In the genomic region with DNA sequence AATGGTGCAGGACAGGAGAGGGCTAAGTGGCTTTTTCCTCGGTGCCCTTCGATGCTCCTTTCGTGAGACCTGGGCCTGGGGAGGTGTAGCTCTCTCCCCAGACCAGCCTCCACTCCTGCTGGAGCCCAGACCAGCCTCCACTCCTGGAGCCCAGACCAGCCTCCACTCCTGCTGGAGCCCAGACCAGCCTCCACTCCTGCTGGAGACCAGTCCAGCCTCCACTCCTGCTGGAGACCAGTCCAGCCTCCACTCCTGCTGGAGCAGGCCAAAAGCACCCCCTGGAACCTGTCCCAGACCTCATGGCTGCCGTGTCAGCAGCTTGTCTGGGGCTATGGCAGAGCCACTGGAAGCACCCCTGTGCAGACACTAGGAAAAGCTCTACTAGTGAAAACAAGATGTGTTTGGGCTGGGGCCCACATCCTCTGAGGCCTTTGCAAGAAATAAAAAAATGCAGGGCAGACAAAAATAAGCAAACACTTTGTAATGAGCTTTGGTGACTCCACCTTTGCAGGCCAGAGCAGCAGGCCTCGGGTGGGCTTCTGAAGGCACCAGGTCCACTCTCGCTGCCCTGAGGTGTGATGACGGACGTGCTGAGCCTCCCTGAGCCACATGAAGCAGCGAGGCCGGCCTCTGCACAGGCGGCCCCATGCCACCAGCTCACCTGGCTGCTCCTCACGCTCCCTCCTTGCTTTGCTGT, we compare ENCODE assay signal across 16 cellular contexts.
DNase-seq lines count a peak whose midpoint lies in the region; ATAC-seq, FAIRE-seq and TF ChIP-seq lines count a peak whose summit lies in the region.
"Had no signal": no experiment of that assay in that cellular context is flagged by ENCODE, and none has a peak within 500 bp of the region (broad histone marks: within the 10 kb centered on the region; RNA-seq: fewer than 3 reads in every experiment).

No MANE protein-coding gene starts in this region.

- no peaks in the 10 kb centered on the region for H3K9me1 ChIP-seq in K562 (ENCODE audit: control insufficient read depth, insufficient read depth, low read length)

- no peaks in the 10 kb centered on the region for H3K9me3 Mint-ChIP-seq in CD4-positive, alpha-beta memory T cell

- DNase-seq in CD4-positive, alpha-beta memory T cell = peak in 1 of 5 donors; percentile 16
- no peak for DNase-seq in PC-3
- DNase-seq in K562 (ENCODE audit: extremely low read depth in 1 of 4, low spot score in 3 of 4) = no peak
- DNase-seq in prostate gland (ENCODE audit: low spot score) = no peak
- no peak for DNase-seq in SW 1271 (lab: John Stamatoyannopoulos, UW)
- no peak for DNase-seq in GM23248
- DNase-seq in pancreas = no peak
- DNase-seq: COR-L47, DMS153, EL, NCI-H1694 treated with DMSO at 0.1 percent for 48 hours, NCI-H748 treated with DMSO at 0.1 percent for 48 hours, SHP77 treated with DMSO at 0.1 percent for 48 hours had no signal

- no peak overlapping the region for H3K4me3 ChIP-seq in CD4-positive, alpha-beta memory T cell (ENCODE audit: low read length in 2 of 2)
- H3K4me3 ChIP-seq in PC-3 (ENCODE audit: low read length) (no peak overlapping the region), K562 (no peak overlapping the region), prostate gland (no peak overlapping the region), GM23248 (no peak overlapping the region), pancreas (no peak overlapping the region)

- no peak for TF ChIP-seq RAD21 in K562 (CRISPR knock-in tag; conservative IDR thresholded peaks at IDR 0.05 in 1 of 2, IDR thresholded peaks at IDR 0.05 in 1 of 2)

- FAIRE-seq in K562 (lab: Jason Lieb, UNC) (no peak), pancreas (lab: Jason Lieb, UNC) (no peak)
- FAIRE-seq: GM18507, GM19239 had no signal

- TF ChIP-seq CTCF in PC-3 (conservative IDR thresholded peaks at IDR 0.05; ENCODE audit: low read depth, low read length) = no peak
- TF ChIP-seq CTCF in K562 (IDR thresholded peaks at IDR 0.05 in 2 of 3, conservative IDR thresholded peaks at IDR 0.05 in 1 of 3; ENCODE audit: insufficient read depth in 2 of 3, low read depth in 1 of 3, low read length in 3 of 3) = no peak
- no peak for TF ChIP-seq CTCF in prostate gland (IDR thresholded peaks at IDR 0.05)
- no peak for TF ChIP-seq CTCF in pancreas (IDR thresholded peaks at IDR 0.05)

- in situ Hi-C loops in K562 (cut with MboI) (no loop called here), GM23248 (cut with MboI) (loop anchor here (10.0 kb wide), 1 partner anchor 168 kb away; a partner anchor contains a TSS)

- H3K9me2 ChIP-seq in PC-3 (replicated peaks; ENCODE audit: low read length) = no peaks in the 10 kb centered on the region
- H3K9me2 ChIP-seq in GM23248 (ENCODE audit: insufficient read depth) = no peaks in the 10 kb centered on the region

- CTCF ChIA-PET in CD4-positive, alpha-beta memory T cell (lab: Charles Lee; ENCODE audit: partially characterized antibody) = interaction anchor here (1.1 to 1.5 kb wide), 2 partner anchors 24 to 165 kb away, joined by 4 to 6 read pairs; no protein-coding TSS in a partner anchor
- CTCF ChIA-PET in PC-3 (lab: Charles Lee) (interaction anchor here (0.7 kb wide), 1 partner anchor 18 kb away, joined by 3 read pairs; no protein-coding TSS in a partner anchor), K562 (lab: Yijun Ruan, JAX; ENCODE audit: low intra/inter-chr PET ratio) (no interaction called here)

- H3K4me2 ChIP-seq in PC-3 (ENCODE audit: low read length) = no peak overlapping the region
- no peak overlapping the region for H3K4me2 ChIP-seq in K562 (ENCODE audit: insufficient read depth, low read length)
- no peak overlapping the region for H3K4me2 ChIP-seq in GM23248 (ENCODE audit: unreplicated experiment)

- no peak overlapping the region for H3K27ac ChIP-seq in CD4-positive, alpha-beta memory T cell (ENCODE audit: low read depth, low read length)
- H3K27ac ChIP-seq in PC-3 (ENCODE audit: low read length) (no peak overlapping the region), K562 (ENCODE audit: extremely low read depth, low read depth, low read length) (no peak overlapping the region), prostate gland (peak overlapping the region; percentile 72 to 81), GM23248 (no peak overlapping the region), pancreas (no peak overlapping the region)

- H3K36me3 Mint-ChIP-seq in CD4-positive, alpha-beta memory T cell = peaks cover 27 to 31% of the 10 kb centered on the region in 2 donors

- no peak for TF ChIP-seq POLR2A in K562 (conservative IDR thresholded peaks at IDR 0.05)
- TF ChIP-seq POLR2A in prostate gland (IDR thresholded peaks at IDR 0.05) = no peak

- intact Hi-C loops in CD4-positive, alpha-beta memory T cell (cut with micrococcal nuclease) = no loop called here
- intact Hi-C loops in PC-3 (cut with micrococcal nuclease) (no loop called here), K562 (cut with micrococcal nuclease) (no loop called here), prostate gland (cut with DNase I) (loop anchor here (5.0 kb wide), 1 partner anchor 60 kb away; no protein-coding TSS in a partner anchor), pancreas (cut with DNase I) (no loop called here)

- no peak overlapping the region for H2AFZ ChIP-seq in PC-3 (ENCODE audit: low read length)
- no peak overlapping the region for H2AFZ ChIP-seq in K562 (ENCODE audit: low read depth, low read length)
- H2AFZ ChIP-seq in GM23248 = no peak overlapping the region

- WGBS in K562 (ENCODE audit: insufficient coverage, low coverage, missing lambda C conversion rate) = 66% methylated on average over 12 of the region's 12 CpGs
- WGBS in prostate gland = 80% methylated on average over 12 of the region's 12 CpGs
- 78 to 79% methylated on average over 12 of the region's 12 CpGs for WGBS in GM23248 (ENCODE audit: low coverage in 1 of 2, low lambda C conversion rate in 2 of 2, missing lambda C conversion rate in 2 of 2), 2 experiments
- WGBS in pancreas, 2 donors = 82 to 83% methylated on average over 12 of the region's 12 CpGs

- H3F3A ChIP-seq in PC-3 (ENCODE audit: low read length, unreplicated experiment) (no peaks in the 10 kb centered on the region), GM23248 (ENCODE audit: insufficient read depth) (no peaks in the 10 kb centered on the region)

- H3K79me2 ChIP-seq in PC-3 (ENCODE audit: low read length) (no peaks in the 10 kb centered on the region), K562 (ENCODE audit: control insufficient read depth, insufficient read depth, low read length) (no peaks in the 10 kb centered on the region), GM23248 (ENCODE audit: insufficient read depth) (no peaks in the 10 kb centered on the region)

- peak overlapping the region in 5 of 7 donors; percentile 32 to 82 (median 48) for H3K27ac Mint-ChIP-seq in CD4-positive, alpha-beta memory T cell

- POLR2A ChIA-PET in CD4-positive, alpha-beta memory T cell (lab: Charles Lee; ENCODE audit: partially characterized antibody) = interaction anchor here (1.1 to 3.4 kb wide), 5 partner anchors 118 to 169 kb away, joined by 3 to 34 read pairs (median 4); no protein-coding TSS in a partner anchor
- POLR2A ChIA-PET in PC-3 (lab: Charles Lee; ENCODE audit: unreplicated experiment) = no interaction called here
- POLR2A ChIA-PET in K562 (lab: Yijun Ruan, JAX) = interaction anchor here (0.6 to 4.2 kb wide), 9 partner anchors 10 to 284 kb away, joined by 3 to 29 read pairs (median 5); no protein-coding TSS in a partner anchor

- no peak for TF ChIP-seq EP300 in K562 (IDR thresholded peaks at IDR 0.05; ENCODE audit: low read length)

- H3K9ac ChIP-seq in PC-3 (ENCODE audit: low read length) (no peak overlapping the region), K562 (ENCODE audit: insufficient read depth in 1 of 2, low read depth in 2 of 2, low read length in 2 of 2) (no peak overlapping the region), GM23248 (no peak overlapping the region)

- BruUV-seq in PC-3 (replicated peaks; lab: Mats Ljungman, UMichigan) (TSS peak; percentile 2), K562 (replicated peaks; lab: Mats Ljungman, UMichigan) (no TSS peak)

- peaks cover 66% of the 10 kb centered on the region for H3K4me1 ChIP-seq in CD4-positive, alpha-beta memory T cell (ENCODE audit: insufficient read depth, low read length)
- H3K4me1 ChIP-seq in PC-3 (ENCODE audit: insufficient read depth, low read length) = peaks cover 9% of the 10 kb centered on the region
- H3K4me1 ChIP-seq in K562 (replicated peaks in 1 of 2; ENCODE audit: control insufficient read depth in 2 of 2, insufficient read depth in 2 of 2, low read length in 2 of 2) = peaks cover 0 to 16% of the 10 kb centered on the region in 2 experiments; a peak in 3 of 5 replicates
- H3K4me1 ChIP-seq in prostate gland (replicated peaks) = peaks cover 59% of the 10 kb centered on the region
- no peaks in the 10 kb centered on the region for H3K4me1 ChIP-seq in GM23248 (ENCODE audit: insufficient read depth)
- peaks cover 5 to 13% (median 9%) of the 10 kb centered on the region in 3 donors for H3K4me1 ChIP-seq in pancreas

- no peaks in the 10 kb centered on the region for H4K20me1 ChIP-seq in PC-3 (ENCODE audit: low read length)
- peaks cover 19% of the 10 kb centered on the region; the same call in 1 of the 2 replicates for H4K20me1 ChIP-seq in K562 (replicated peaks; ENCODE audit: control insufficient read depth, insufficient read depth, low read length)
- H4K20me1 ChIP-seq in GM23248 (ENCODE audit: insufficient read depth) = no peaks in the 10 kb centered on the region

- no peaks in the 10 kb centered on the region for H3K9me3 ChIP-seq in CD4-positive, alpha-beta memory T cell (ENCODE audit: control insufficient read depth in 1 of 2, low read length in 2 of 2)
- H3K9me3 ChIP-seq in PC-3 (ENCODE audit: low read length) (no peaks in the 10 kb centered on the region), K562 (replicated peaks; ENCODE audit: control insufficient read depth, insufficient read depth, low read depth, low read length) (no peaks in the 10 kb centered on the region), prostate gland (no peaks in the 10 kb centered on the region), GM23248 (ENCODE audit: low read depth) (no peaks in the 10 kb centered on the region), pancreas (no peaks in the 10 kb centered on the region)

- no peaks in the 10 kb centered on the region for H3K27me3 Mint-ChIP-seq in CD4-positive, alpha-beta memory T cell

- H3K27me3 ChIP-seq in CD4-positive, alpha-beta memory T cell (ENCODE audit: insufficient read depth, low read length) = no peaks in the 10 kb centered on the region
- H3K27me3 ChIP-seq in PC-3 (ENCODE audit: low read length) = no peaks in the 10 kb centered on the region
- peaks cover 7 to 30% of the 10 kb centered on the region in 2 experiments; a peak in 4 of 5 replicates for H3K27me3 ChIP-seq in K562 (ENCODE audit: control insufficient read depth in 2 of 2, insufficient read depth in 2 of 2, low read length in 2 of 2)
- no peaks in the 10 kb centered on the region for H3K27me3 ChIP-seq in prostate gland (replicated peaks; ENCODE audit: insufficient read depth)
- H3K27me3 ChIP-seq in GM23248 (replicated peaks; ENCODE audit: insufficient read depth) = no peaks in the 10 kb centered on the region
- H3K27me3 ChIP-seq in pancreas = no peaks in the 10 kb centered on the region

- peaks cover 20% of the 10 kb centered on the region for H3K36me3 ChIP-seq in CD4-positive, alpha-beta memory T cell (ENCODE audit: insufficient read depth, low read length)
- peaks cover 36% of the 10 kb centered on the region for H3K36me3 ChIP-seq in PC-3 (ENCODE audit: low read depth, low read length)
- peaks cover 50% of the 10 kb centered on the region; the same call in 2 of the 3 replicates for H3K36me3 ChIP-seq in K562 (ENCODE audit: control insufficient read depth, insufficient read depth, low read length)
- H3K36me3 ChIP-seq in prostate gland = peaks cover 0 to 10% of the 10 kb centered on the region in 2 donors
- peaks cover 32% of the 10 kb centered on the region for H3K36me3 ChIP-seq in GM23248 (ENCODE audit: low read depth)
- peaks cover 0 to 28% (median 0%) of the 10 kb centered on the region in 3 donors for H3K36me3 ChIP-seq in pancreas

- ATAC-seq in PC-3 (no peak), K562 (peak; percentile 10; the same call in 2 of the 3 replicates), pancreas (no peak)
- ATAC-seq: Panc1 had no signal

- H3K4me1 Mint-ChIP-seq in CD4-positive, alpha-beta memory T cell = peaks cover 41 to 87% (median 53%) of the 10 kb centered on the region in 4 donors

- peak overlapping the region in 5 of 8 donors; percentile 20 to 85 (median 23) for H3K4me3 Mint-ChIP-seq in CD4-positive, alpha-beta memory T cell

Comparison
In these comparisons a context has a peak if more than half of its experiments do, and no peak if none do; other contexts are left out.
1. H3K27ac ChIP-seq: peak in prostate gland (2 of 2); none in CD4-positive, alpha-beta memory T cell (single experiment), PC-3 (single experiment), K562 (single experiment), GM23248 (single experiment) and pancreas (0 of 4).